16 cellular contexts compared by ENCODE assay signal in the genomic region with DNA sequence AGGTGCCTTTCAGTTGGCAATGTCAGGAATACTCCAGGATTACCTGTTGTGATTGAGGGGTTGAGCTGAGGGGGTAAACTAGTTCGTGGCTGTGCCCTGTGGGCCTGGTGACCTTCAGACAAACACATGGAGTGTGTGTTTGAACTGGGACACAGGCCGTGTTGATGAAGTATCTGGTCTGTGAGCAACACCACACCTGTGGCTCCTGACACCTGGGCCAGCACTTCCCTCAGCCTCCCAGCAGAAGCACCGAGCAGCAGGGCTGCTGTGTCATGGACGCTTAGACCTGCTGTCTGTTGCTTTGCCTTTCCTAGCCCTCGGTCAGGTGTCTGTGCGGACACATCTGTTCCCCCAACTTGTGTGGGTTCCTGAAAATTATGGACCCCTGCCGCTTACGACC.
DNase-seq lines count a peak whose midpoint lies in the region; ATAC-seq and TF ChIP-seq lines count a peak whose summit lies in the region.
"Had no signal": no experiment of that assay in that cellular context is flagged by ENCODE, and none has a peak within 500 bp of the region (broad histone marks: within the 10 kb centered on the region; RNA-seq: fewer than 3 reads in every experiment).

No MANE protein-coding gene starts in this region.

- H3K27ac ChIP-seq in caudate nucleus (ENCODE audit: low read depth, low read length): peak overlapping the region; percentile 88
- H3K27ac ChIP-seq in muscle layer of colon (ENCODE audit: low read depth, low read length): peak overlapping the region; percentile 48
- peak overlapping the region in 2 of 3 donors; percentile 74 to 92 for H3K27ac ChIP-seq in thyroid gland
- no peak overlapping the region for H3K27ac ChIP-seq in prostate gland
- H3K27ac ChIP-seq: C4-2B, SJCRH30 had no signal

- no peaks in the 10 kb centered on the region for H3K36me3 ChIP-seq in muscle layer of colon (ENCODE audit: insufficient read depth, low read length)
- no peaks in the 10 kb centered on the region for H3K36me3 ChIP-seq in thyroid gland
- H3K36me3 ChIP-seq in prostate gland: no peaks in the 10 kb centered on the region
- H3K36me3 ChIP-seq: Peyer's patch, SJCRH30 had no signal

- H3K9me3 ChIP-seq in muscle layer of colon (ENCODE audit: low read length) (no peaks in the 10 kb centered on the region), thyroid gland (no peaks in the 10 kb centered on the region), prostate gland (no peaks in the 10 kb centered on the region)
- H3K9me3 ChIP-seq: Peyer's patch, SJCRH30 had no signal

- peak; percentile 6 for DNase-seq in COLO668 (lab: John Stamatoyannopoulos, UW; ENCODE audit: unreplicated experiment)
- no peak for DNase-seq in caudate nucleus (lab: John Stamatoyannopoulos, UW)
- no peak for DNase-seq in thyroid gland
- DNase-seq in prostate gland (ENCODE audit: low spot score): no peak
- no peak for DNase-seq in stimulated activated CD4-positive, alpha-beta T cell treated with anti-CD3 and anti-CD28 coated beads, Interleukin-12 subunit alpha, Interleukin-12 subunit beta, amount 100 ng/mL, for 4 hours
- DNase-seq in effector CD4-positive, alpha-beta T cell: no peak
- DNase-seq: ACHN; KG1; naive thymus-derived CD8-positive, alpha-beta T cell; NCI-H146; NCI-H524 treated with DMSO at 0.1 percent for 48 hours; Peyer's patch; SJCRH30 had no signal

- H3K4me3 ChIP-seq in muscle layer of colon (ENCODE audit: low read depth in 1 of 2, low read length in 2 of 2): no peak overlapping the region
- no peak overlapping the region for H3K4me3 ChIP-seq in thyroid gland (replicated peaks in 1 of 3)
- H3K4me3 ChIP-seq in prostate gland: no peak overlapping the region
- H3K4me3 ChIP-seq: Peyer's patch, SJCRH30 had no signal

- H3K27me3 ChIP-seq in muscle layer of colon (ENCODE audit: control insufficient read depth in 1 of 2, insufficient read depth in 2 of 2, low read length in 2 of 2) (no peaks in the 10 kb centered on the region), thyroid gland (no peaks in the 10 kb centered on the region), prostate gland (replicated peaks; ENCODE audit: insufficient read depth) (no peaks in the 10 kb centered on the region)
- H3K27me3 ChIP-seq: Peyer's patch had no signal

- H3K9ac ChIP-seq in muscle layer of colon (ENCODE audit: low read length): no peak overlapping the region

- no peak for TF ChIP-seq CTCF in thyroid gland (IDR thresholded peaks at IDR 0.05)
- TF ChIP-seq CTCF in prostate gland (IDR thresholded peaks at IDR 0.05): no peak

- no peak for ATAC-seq in GM21526 (IDR thresholded peaks at IDR 0.05; ENCODE audit: low FRiP score, unreplicated experiment)
- ATAC-seq: naive thymus-derived CD8-positive, alpha-beta T cell had no signal

- peaks cover 51% of the 10 kb centered on the region for H3K4me1 ChIP-seq in muscle layer of colon (ENCODE audit: insufficient read depth, low read length)
- peaks cover 43 to 72% of the 10 kb centered on the region in 2 donors for H3K4me1 ChIP-seq in thyroid gland
- no peaks in the 10 kb centered on the region for H3K4me1 ChIP-seq in prostate gland (replicated peaks)

- WGBS in thyroid gland, 2 donors: 96 to 100% methylated on average over 7 to 8 of the region's 8 CpGs
- WGBS in prostate gland: 97% methylated on average over 8 of the region's 8 CpGs

- intact Hi-C loops in thyroid gland (cut with DNase I) (no loop called here), prostate gland (cut with DNase I) (loop anchor here (5.0 kb wide), 1 partner anchor 37 kb away; no protein-coding TSS in a partner anchor)

- TF ChIP-seq POLR2A in thyroid gland (IDR thresholded peaks at IDR 0.05) (no peak), prostate gland (IDR thresholded peaks at IDR 0.05) (no peak)

Comparison
In these comparisons a context has a peak if more than half of its experiments do, and no peak if none do; other contexts are left out.
1. H3K27ac ChIP-seq: peak in caudate nucleus (single experiment), muscle layer of colon (single experiment) and thyroid gland (2 of 3); none in prostate gland (0 of 2).